In the genomic region with DNA sequence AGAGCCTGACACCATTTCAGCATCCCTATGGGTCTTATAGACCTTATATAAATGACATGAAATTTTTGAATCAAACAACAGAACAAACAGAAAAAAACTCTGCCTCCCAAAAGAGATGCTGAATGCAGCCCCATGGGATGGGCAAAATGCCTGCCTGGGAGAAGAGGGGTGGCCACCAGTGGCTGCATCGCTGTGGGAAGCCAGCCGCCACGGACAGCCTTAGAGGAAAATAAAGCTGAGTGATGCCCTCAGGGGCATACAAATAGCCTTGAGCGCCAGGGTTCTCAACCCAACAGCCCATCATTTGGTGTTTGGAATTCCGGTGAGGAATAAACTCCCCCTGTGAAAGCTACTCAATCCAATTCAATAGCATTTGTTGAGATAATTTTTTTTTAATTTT, we compare ENCODE assay signal across 19 cellular contexts.
"Had no signal": no experiment of that assay in that cellular context is flagged by ENCODE, and none has a peak within 500 bp of the region (broad histone marks: within the 10 kb centered on the region; RNA-seq: fewer than 3 reads in every experiment).

No MANE protein-coding gene starts in this region.

- H3K36me3 ChIP-seq: adrenal gland, left ventricle myocardium inferior, sigmoid colon, thoracic aorta, upper lobe of left lung had no signal

- H3K9me3 ChIP-seq: adrenal gland, left ventricle myocardium inferior, sigmoid colon, thoracic aorta, upper lobe of left lung had no signal

- ATAC-seq: activated CD4-positive, CD25-positive, alpha-beta regulatory T cell treated with anti-CD3 and anti-CD28 coated beads, Interleukin-2, amount 50 U/mL, for 24 hours; activated T-cell treated with anti-CD3 and anti-CD28 coated beads, Interleukin-2, amount 50 U/mL, for 4 hours; effector memory CD8-positive, alpha-beta T cell; naive thymus-derived CD4-positive, alpha-beta T cell; stimulated activated effector memory CD8-positive, alpha-beta T cell treated with anti-CD3 and anti-CD28 coated beads, Interleukin-12 subunit alpha, Interleukin-12 subunit beta, amount 100 ng/mL, for 72 hours had no signal

- H3K4me1 ChIP-seq: parathyroid adenoma had no signal

- H3K4me3 ChIP-seq: adrenal gland, left ventricle myocardium inferior, sigmoid colon, thoracic aorta, upper lobe of left lung had no signal

- H3K27me3 ChIP-seq: adrenal gland, sigmoid colon, upper lobe of left lung had no signal

- H3K27ac ChIP-seq: adrenal gland, left ventricle myocardium inferior, parathyroid adenoma, sigmoid colon, thoracic aorta, upper lobe of left lung had no signal

- DNase-seq: activated CD4-positive, alpha-beta T cell treated with anti-CD3 and anti-CD28 coated beads, Interleukin-2, amount 50 U/mL, for 1 hour; activated CD8-positive, alpha-beta memory T cell treated with anti-CD3 and anti-CD28 coated beads, Interleukin-2, amount 50 U/mL, for 4 hours; activated naive CD4-positive, alpha-beta T cell treated with anti-CD3 and anti-CD28 coated beads, Interleukin-2, amount 50 U/mL, for 16 hours; activated T-cell treated with anti-CD3 and anti-CD28 coated beads, Interleukin-2, amount 50 U/mL, for 4 hours; adrenal gland; effector memory CD8-positive, alpha-beta T cell; foreskin fibroblast; hippocampal formation; islet precursor cell; left ventricle myocardium inferior; naive thymus-derived CD4-positive, alpha-beta T cell; sigmoid colon; stimulated activated CD4-positive, alpha-beta T cell treated with anti-CD3 and anti-CD28 coated beads, Interleukin-4, amount 100 ng/mL, for 24 hours; upper lobe of left lung had no signal

- H3K27me3 Mint-ChIP-seq: dendritic cell treated with granulocyte-macrophage colony-stimulating factor and Interleukin-4, amounts not matched to agents 40 ng/mL and 50 ng/mL, for 4 days; effector memory CD8-positive, alpha-beta T cell; naive thymus-derived CD4-positive, alpha-beta T cell had no signal

- H3K4me3 Mint-ChIP-seq: activated T-cell treated with anti-CD3 and anti-CD28 coated beads, Interleukin-2, amount 50 U/mL, for 4 hours; dendritic cell treated with granulocyte-macrophage colony-stimulating factor and Interleukin-4, amounts not matched to agents 40 ng/mL and 50 ng/mL, for 4 days; effector memory CD8-positive, alpha-beta T cell; stimulated activated effector memory CD8-positive, alpha-beta T cell treated with anti-CD3 and anti-CD28 coated beads, Interleukin-12 subunit alpha, Interleukin-12 subunit beta, amount 100 ng/mL, for 72 hours had no signal

- H3K9me3 Mint-ChIP-seq: dendritic cell treated with granulocyte-macrophage colony-stimulating factor and Interleukin-4, amounts not matched to agents 40 ng/mL and 50 ng/mL, for 4 days; effector memory CD8-positive, alpha-beta T cell; stimulated activated effector memory CD8-positive, alpha-beta T cell treated with anti-CD3 and anti-CD28 coated beads, Interleukin-12 subunit alpha, Interleukin-12 subunit beta, amount 100 ng/mL, for 72 hours had no signal
